In genomic region chrX:6738518-6739470, GRCh38 we compare ENCODE assay signal across 11 cellular contexts.
DNase-seq lines count a peak whose midpoint lies in the region; ATAC-seq and TF ChIP-seq lines count a peak whose summit lies in the region.
"Had no signal": no experiment of that assay in that cellular context is flagged by ENCODE, and none has a peak within 500 bp of the region (broad histone marks: within the 10 kb centered on the region; RNA-seq: fewer than 3 reads in every experiment).

No MANE protein-coding gene starts in this region.

- H3K9me2 ChIP-seq in PC-9 (ENCODE audit: insufficient read depth): no peaks in the 10 kb centered on the region

- POLR2A ChIA-PET in activated CD4-positive, alpha-beta T cell treated with anti-CD3 and anti-CD28 coated beads for 36 hours (lab: Charles Lee): no interaction called here
- POLR2A ChIA-PET in activated CD4-positive, alpha-beta T cell treated with anti-CD3 and anti-CD28 coated beads, Interleukin-2, amount 10 ng/mL, durations not matched to agents 7 days and 5 days (lab: Charles Lee): no interaction called here
- POLR2A ChIA-PET in PC-9 (lab: Charles Lee; ENCODE audit: unreplicated experiment): no interaction called here

- no peaks in the 10 kb centered on the region for H3K27me3 Mint-ChIP-seq in activated CD4-positive, alpha-beta T cell treated with anti-CD3 and anti-CD28 coated beads for 36 hours
- H3K27me3 Mint-ChIP-seq in activated CD4-positive, alpha-beta T cell treated with anti-CD3 and anti-CD28 coated beads, Interleukin-2, amount 10 ng/mL, durations not matched to agents 7 days and 5 days: no peaks in the 10 kb centered on the region
- no peaks in the 10 kb centered on the region for H3K27me3 Mint-ChIP-seq in stimulated activated naive CD8-positive, alpha-beta T cell treated with anti-CD3 and anti-CD28 coated beads, Interleukin-15, Interleukin-2, amounts not matched to agents 100 ng/mL and 50 ng/mL, for 24 hours
- H3K27me3 Mint-ChIP-seq: naive thymus-derived CD4-positive, alpha-beta T cell had no signal

- no peaks in the 10 kb centered on the region for H3K36me3 ChIP-seq in PC-9 (ENCODE audit: low read depth)

- BruUV-seq in PC-9 (replicated peaks; lab: Mats Ljungman, UMichigan): no TSS peak

- TF ChIP-seq CTCF in PC-9 (conservative IDR thresholded peaks at IDR 0.05): no peak

- peaks cover 9% of the 10 kb centered on the region for H3K4me1 Mint-ChIP-seq in activated CD4-positive, alpha-beta T cell treated with anti-CD3 and anti-CD28 coated beads for 36 hours
- H3K4me1 Mint-ChIP-seq in activated CD4-positive, alpha-beta T cell treated with anti-CD3 and anti-CD28 coated beads, Interleukin-2, amount 10 ng/mL, durations not matched to agents 7 days and 5 days: peaks cover 9% of the 10 kb centered on the region
- H3K4me1 Mint-ChIP-seq in stimulated activated naive CD8-positive, alpha-beta T cell treated with anti-CD3 and anti-CD28 coated beads, Interleukin-15, Interleukin-2, amounts not matched to agents 100 ng/mL and 50 ng/mL, for 24 hours (ENCODE audit: low read depth): peaks cover 11% of the 10 kb centered on the region

- peak overlapping the region; percentile 76 for H3K27ac Mint-ChIP-seq in activated CD4-positive, alpha-beta T cell treated with anti-CD3 and anti-CD28 coated beads for 36 hours
- H3K27ac Mint-ChIP-seq in activated CD4-positive, alpha-beta T cell treated with anti-CD3 and anti-CD28 coated beads, Interleukin-2, amount 10 ng/mL, durations not matched to agents 7 days and 5 days: no peak overlapping the region
- peak overlapping the region; percentile 67 for H3K27ac Mint-ChIP-seq in stimulated activated naive CD8-positive, alpha-beta T cell treated with anti-CD3 and anti-CD28 coated beads, Interleukin-15, Interleukin-2, amounts not matched to agents 100 ng/mL and 50 ng/mL, for 24 hours

- no peak overlapping the region for H3K4me2 ChIP-seq in PC-9

- H3K4me1 ChIP-seq in PC-9 (replicated peaks; ENCODE audit: insufficient read depth): no peaks in the 10 kb centered on the region

- H3K36me3 Mint-ChIP-seq in activated CD4-positive, alpha-beta T cell treated with anti-CD3 and anti-CD28 coated beads for 36 hours (ENCODE audit: low read depth): no peaks in the 10 kb centered on the region
- H3K36me3 Mint-ChIP-seq in activated CD4-positive, alpha-beta T cell treated with anti-CD3 and anti-CD28 coated beads, Interleukin-2, amount 10 ng/mL, durations not matched to agents 7 days and 5 days (ENCODE audit: low read depth): no peaks in the 10 kb centered on the region
- no peaks in the 10 kb centered on the region for H3K36me3 Mint-ChIP-seq in stimulated activated naive CD8-positive, alpha-beta T cell treated with anti-CD3 and anti-CD28 coated beads, Interleukin-15, Interleukin-2, amounts not matched to agents 100 ng/mL and 50 ng/mL, for 24 hours (ENCODE audit: low read depth)

- H3K9me3 ChIP-seq in PC-9 (ENCODE audit: insufficient read depth, low read depth): no peaks in the 10 kb centered on the region

- H3K79me2 ChIP-seq in PC-9 (ENCODE audit: low read depth): no peaks in the 10 kb centered on the region

- H3F3A ChIP-seq in PC-9 (ENCODE audit: insufficient read depth, low read depth): no peaks in the 10 kb centered on the region

- no peaks in the 10 kb centered on the region for H4K20me1 ChIP-seq in PC-9 (ENCODE audit: insufficient read depth)

- no peaks in the 10 kb centered on the region for H3K9me3 Mint-ChIP-seq in activated CD4-positive, alpha-beta T cell treated with anti-CD3 and anti-CD28 coated beads for 36 hours (ENCODE audit: low read depth)
- peaks cover 6% of the 10 kb centered on the region for H3K9me3 Mint-ChIP-seq in activated CD4-positive, alpha-beta T cell treated with anti-CD3 and anti-CD28 coated beads, Interleukin-2, amount 10 ng/mL, durations not matched to agents 7 days and 5 days
- H3K9me3 Mint-ChIP-seq in stimulated activated naive CD8-positive, alpha-beta T cell treated with anti-CD3 and anti-CD28 coated beads, Interleukin-15, Interleukin-2, amounts not matched to agents 100 ng/mL and 50 ng/mL, for 24 hours: no peaks in the 10 kb centered on the region

- H2AFZ ChIP-seq in PC-9: no peak overlapping the region

- H3K4me3 Mint-ChIP-seq in activated CD4-positive, alpha-beta T cell treated with anti-CD3 and anti-CD28 coated beads for 36 hours: no peak overlapping the region
- H3K4me3 Mint-ChIP-seq in activated CD4-positive, alpha-beta T cell treated with anti-CD3 and anti-CD28 coated beads, Interleukin-2, amount 10 ng/mL, durations not matched to agents 7 days and 5 days: no peak overlapping the region
- H3K4me3 Mint-ChIP-seq in stimulated activated naive CD8-positive, alpha-beta T cell treated with anti-CD3 and anti-CD28 coated beads, Interleukin-15, Interleukin-2, amounts not matched to agents 100 ng/mL and 50 ng/mL, for 24 hours: no peak overlapping the region

- no peak overlapping the region for H3K4me3 ChIP-seq in PC-9

- intact Hi-C loops in activated CD4-positive, alpha-beta T cell treated with anti-CD3 and anti-CD28 coated beads for 36 hours (cut with DNase I, micrococcal nuclease): no loop called here
- intact Hi-C loops in PC-9 (cut with micrococcal nuclease; ENCODE audit: unreplicated experiment): no loop called here

- CTCF ChIA-PET in activated CD4-positive, alpha-beta T cell treated with anti-CD3 and anti-CD28 coated beads for 36 hours (lab: Charles Lee): no interaction called here
- CTCF ChIA-PET in activated CD4-positive, alpha-beta T cell treated with anti-CD3 and anti-CD28 coated beads, Interleukin-2, amount 10 ng/mL, durations not matched to agents 7 days and 5 days (lab: Charles Lee): no interaction called here
- CTCF ChIA-PET in PC-9 (lab: Charles Lee): no interaction called here

- no peaks in the 10 kb centered on the region for H3K27me3 ChIP-seq in PC-9 (ENCODE audit: insufficient read depth, low read depth)

- ATAC-seq in activated CD4-positive, alpha-beta T cell treated with anti-CD3 and anti-CD28 coated beads for 36 hours: peak; percentile 84
- peak; percentile 97 for ATAC-seq in HG02571 (IDR thresholded peaks at IDR 0.05; ENCODE audit: unreplicated experiment)
- peak; percentile 94 for ATAC-seq in HG03460 (IDR thresholded peaks at IDR 0.05; ENCODE audit: unreplicated experiment)
- ATAC-seq: naive thymus-derived CD4-positive, alpha-beta T cell had no signal

- DNase-seq in activated CD4-positive, alpha-beta T cell treated with anti-CD3 and anti-CD28 coated beads for 36 hours: peak; percentile 22
- no peak for DNase-seq in activated CD4-positive, alpha-beta T cell treated with anti-CD3 and anti-CD28 coated beads, Interleukin-2, amount 10 ng/mL, durations not matched to agents 7 days and 5 days
- no peak for DNase-seq in NCI-H1436 (lab: John Stamatoyannopoulos, UW)
- DNase-seq in NCI-H146 (lab: John Stamatoyannopoulos, UW): no peak
- no peak for DNase-seq in PC-9
- DNase-seq: hypothalamus; stimulated activated CD4-positive, alpha-beta T cell treated with anti-CD3 and anti-CD28 coated beads, Interleukin-2, amount 100 ng/mL, for 48 hours had no signal

- H3K27ac ChIP-seq in PC-9: no peak overlapping the region
